ENCODE assay signal across 9 cellular contexts in the genomic region with DNA sequence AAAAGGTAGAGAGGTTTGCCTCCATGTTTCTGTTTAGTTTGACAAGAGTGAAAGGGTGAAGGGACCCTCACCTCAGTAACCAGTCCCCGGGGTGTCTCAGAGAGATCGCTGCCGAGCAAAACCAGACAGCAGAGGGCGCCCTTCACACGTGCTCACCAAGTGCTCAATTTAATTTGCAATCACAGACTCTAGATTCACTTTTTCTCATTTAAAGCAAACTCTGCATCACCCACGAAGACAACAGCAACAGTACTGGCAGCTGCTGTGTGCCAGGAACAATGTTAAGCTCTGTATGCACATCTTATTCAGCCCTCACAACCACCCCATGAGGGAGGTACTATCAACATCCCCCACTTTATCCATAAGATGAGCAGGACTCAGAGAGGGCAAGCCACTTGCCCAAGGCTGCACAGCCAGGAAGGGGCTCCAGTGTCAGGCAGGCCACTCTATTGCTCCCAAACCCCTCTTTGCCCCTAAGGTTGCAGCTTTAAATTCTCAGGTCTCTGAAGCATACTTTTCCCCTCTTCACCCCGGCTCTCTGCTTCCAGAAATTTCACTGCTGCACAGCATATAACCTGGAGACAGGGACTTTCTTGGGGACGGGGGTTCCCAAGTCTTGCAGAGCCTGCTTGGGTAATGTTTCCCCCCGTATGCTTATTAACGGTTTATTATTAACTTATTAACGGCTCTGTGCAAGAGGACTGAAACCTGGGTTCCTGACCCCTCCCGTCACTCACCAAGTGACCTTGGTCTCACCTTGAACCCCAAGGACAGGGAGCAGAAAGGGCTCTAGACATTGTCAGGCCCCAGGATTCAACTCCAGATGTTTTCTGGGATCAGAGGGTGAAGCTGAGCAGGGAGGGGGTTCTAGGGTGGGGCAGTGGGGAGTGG.
DNase-seq lines count a peak whose midpoint lies in the region; ATAC-seq and TF ChIP-seq lines count a peak whose summit lies in the region.
"Had no signal": no experiment of that assay in that cellular context is flagged by ENCODE, and none has a peak within 500 bp of the region (broad histone marks: within the 10 kb centered on the region; RNA-seq: fewer than 3 reads in every experiment).

No MANE protein-coding gene starts in this region.

- ATAC-seq in omental fat pad (ENCODE audit: low FRiP score) (peak; percentile 52), GM21381 (IDR thresholded peaks at IDR 0.05; ENCODE audit: unreplicated experiment) (no peak)

- peak; percentile 64 for DNase-seq in DMS114 treated with DMSO at 0.1 percent for 48 hours (lab: John Stamatoyannopoulos, UW; ENCODE audit: unreplicated experiment)
- peak; percentile 51 for DNase-seq in Jurkat, Clone E6-1 (ENCODE audit: low read depth, low spot score)
- peak; percentile 64 for DNase-seq in RKO (ENCODE audit: low spot score)
- peak; percentile 61 for DNase-seq in activated T-helper 1 cell treated with anti-CD3 and anti-CD28 coated beads, Interleukin-12 subunit alpha, Interleukin-12 subunit beta, Interleukin-2, Interleukin-4 antibody, amounts not matched to agents 30 ng/mL and 10 ng/mL and 1 ng/mL, durations not matched to agents 14 hours and 24 hours and 36 hours (ENCODE audit: low spot score)
- DNase-seq in fibroblast of villous mesenchyme (ENCODE audit: low read depth): peak; percentile 74
- peak; percentile 81 for DNase-seq in omental fat pad (ENCODE audit: low spot score)
- peak; percentile 88 for DNase-seq in testis

- H3K4me1 Mint-ChIP-seq in activated T-helper 1 cell treated with anti-CD3 and anti-CD28 coated beads, Interleukin-12 subunit alpha, Interleukin-12 subunit beta, Interleukin-2, Interleukin-4 antibody, amounts not matched to agents 30 ng/mL and 10 ng/mL and 1 ng/mL, durations not matched to agents 14 hours and 24 hours and 36 hours (ENCODE audit: low read depth): peaks cover 2% of the 10 kb centered on the region

- H3K27ac Mint-ChIP-seq in activated T-helper 1 cell treated with anti-CD3 and anti-CD28 coated beads, Interleukin-12 subunit alpha, Interleukin-12 subunit beta, Interleukin-2, Interleukin-4 antibody, amounts not matched to agents 30 ng/mL and 10 ng/mL and 1 ng/mL, durations not matched to agents 14 hours and 24 hours and 36 hours: no peak overlapping the region
- H3K27ac Mint-ChIP-seq: T-helper 1 cell treated with Interleukin-12 subunit alpha and Interleukin-12 subunit beta and Interleukin-4 antibody, amounts not matched to agents 30 μg/mL and 1 μg/mL, for 36 hours had no signal

- no peaks in the 10 kb centered on the region for H3K4me1 ChIP-seq in testis

- no peak for TF ChIP-seq POLR2A in testis (IDR thresholded peaks at IDR 0.05)

- no peaks in the 10 kb centered on the region for H3K36me3 Mint-ChIP-seq in activated T-helper 1 cell treated with anti-CD3 and anti-CD28 coated beads, Interleukin-12 subunit alpha, Interleukin-12 subunit beta, Interleukin-2, Interleukin-4 antibody, amounts not matched to agents 30 ng/mL and 10 ng/mL and 1 ng/mL, durations not matched to agents 14 hours and 24 hours and 36 hours (ENCODE audit: low read depth)

- intact Hi-C loops in activated T-helper 1 cell treated with anti-CD3 and anti-CD28 coated beads, Interleukin-12 subunit alpha, Interleukin-12 subunit beta, Interleukin-2, Interleukin-4 antibody, amounts not matched to agents 30 ng/mL and 10 ng/mL and 1 ng/mL, durations not matched to agents 14 hours and 24 hours and 36 hours (cut with micrococcal nuclease): loop anchor here (1.0 to 10.0 kb wide), 3 partner anchors 105 to 143 kb away; no protein-coding TSS in a partner anchor
- intact Hi-C loops in testis (cut with DNase I; ENCODE audit: low total_unique reads): no loop called here

- TF ChIP-seq CTCF in fibroblast of villous mesenchyme (IDR thresholded peaks at IDR 0.05; ENCODE audit: insufficient read depth, low read depth, low read length) (peak; percentile 83), omental fat pad (IDR thresholded peaks at IDR 0.05) (peak in 1 of 3 donors; percentile 30), testis (IDR thresholded peaks at IDR 0.05) (peak; percentile 60 to 89 (median 79))

- H3K9me3 ChIP-seq in testis: no peaks in the 10 kb centered on the region

- no peaks in the 10 kb centered on the region for H3K36me3 ChIP-seq in testis (ENCODE audit: low read depth, missing control alignments)

- H3K27me3 Mint-ChIP-seq in activated T-helper 1 cell treated with anti-CD3 and anti-CD28 coated beads, Interleukin-12 subunit alpha, Interleukin-12 subunit beta, Interleukin-2, Interleukin-4 antibody, amounts not matched to agents 30 ng/mL and 10 ng/mL and 1 ng/mL, durations not matched to agents 14 hours and 24 hours and 36 hours (ENCODE audit: insufficient read depth): peaks cover 9% of the 10 kb centered on the region

- no peaks in the 10 kb centered on the region for H3K27me3 ChIP-seq in testis

- no peaks in the 10 kb centered on the region for H3K9me3 Mint-ChIP-seq in activated T-helper 1 cell treated with anti-CD3 and anti-CD28 coated beads, Interleukin-12 subunit alpha, Interleukin-12 subunit beta, Interleukin-2, Interleukin-4 antibody, amounts not matched to agents 30 ng/mL and 10 ng/mL and 1 ng/mL, durations not matched to agents 14 hours and 24 hours and 36 hours
- H3K9me3 Mint-ChIP-seq: T-helper 1 cell treated with Interleukin-12 subunit alpha and Interleukin-12 subunit beta and Interleukin-4 antibody, amounts not matched to agents 30 μg/mL and 1 μg/mL, for 36 hours had no signal

- no peak overlapping the region for H3K4me3 Mint-ChIP-seq in activated T-helper 1 cell treated with anti-CD3 and anti-CD28 coated beads, Interleukin-12 subunit alpha, Interleukin-12 subunit beta, Interleukin-2, Interleukin-4 antibody, amounts not matched to agents 30 ng/mL and 10 ng/mL and 1 ng/mL, durations not matched to agents 14 hours and 24 hours and 36 hours
- H3K4me3 Mint-ChIP-seq: T-helper 1 cell treated with Interleukin-12 subunit alpha and Interleukin-12 subunit beta and Interleukin-4 antibody, amounts not matched to agents 30 μg/mL and 1 μg/mL, for 36 hours had no signal

- WGBS in testis, 2 donors: 39 to 41% methylated on average over 12 of the region's 12 CpGs

- H3K4me3 ChIP-seq in Jurkat, Clone E6-1 (ENCODE audit: low read length): no peak overlapping the region
- H3K4me3 ChIP-seq in fibroblast of villous mesenchyme (ENCODE audit: low read depth, low read length) (no peak overlapping the region), testis (no peak overlapping the region)

- H3K27ac ChIP-seq in testis: no peak overlapping the region
